Comparison of ENCODE assay signal across 31 cellular contexts in genomic region chr7:18231854-18232253, GRCh38.
"Had no signal": no experiment of that assay in that cellular context is flagged by ENCODE, and none has a peak within 500 bp of the region (broad histone marks: within the 10 kb centered on the region; RNA-seq: fewer than 3 reads in every experiment).

No MANE protein-coding gene starts in this region.

- H3K4me3 ChIP-seq: ascending aorta, cardiac muscle cell had no signal

- H3K4me1 ChIP-seq: ascending aorta had no signal

- H3K27ac ChIP-seq: ascending aorta, cardiac muscle cell, VCaP had no signal

- ATAC-seq: activated CD8-positive, alpha-beta T cell treated with anti-CD3 and anti-CD28 coated beads for 36 hours; activated naive CD8-positive, alpha-beta T cell treated with anti-CD3 and anti-CD28 coated beads, Interleukin-2, amount 50 U/mL, for 24 hours; activated T-cell treated with anti-CD3 and anti-CD28 coated beads, Interleukin-2, amount 50 U/mL, for 4 hours; activated T-cell treated with anti-CD3 and anti-CD28 coated beads, Interleukin-2, amount 50 U/mL, for 72 hours; activated T-helper 17 cell treated with anti-CD3 and anti-CD28 coated beads, Interleukin-2, amount 50 U/mL, for 72 hours had no signal

- FAIRE-seq: bronchial epithelial cell, TTC549 had no signal

- H3K27me3 ChIP-seq: ascending aorta, cardiac muscle cell had no signal

- DNase-seq: activated B cell treated with CpG ODN at 0.5 μM for 24 hours; activated CD4-positive, alpha-beta memory T cell treated with anti-CD3 and anti-CD28 coated beads for 36 hours; activated CD4-positive, alpha-beta T cell treated with anti-CD3 and anti-CD28 coated beads for 4 hours; activated CD4-positive, alpha-beta T cell treated with anti-CD3 and anti-CD28 coated beads, Interleukin-2, amount 10 ng/mL, durations not matched to agents 24 days and 14 days; activated CD4-positive, alpha-beta T cell treated with anti-CD3 and anti-CD28 coated beads, Interleukin-2, amount 50 U/mL, for 1 hour; activated CD4-positive, alpha-beta T cell treated with anti-CD3 and anti-CD28 coated beads, Interleukin-2, amount 50 U/mL, for 4 hours; activated CD4-positive, CD25-positive, alpha-beta regulatory T cell treated with anti-CD3 and anti-CD28 coated beads, Interleukin-2, amount 50 U/mL, for 72 hours; activated CD8-positive, alpha-beta memory T cell treated with anti-CD3 and anti-CD28 coated beads, Interleukin-2, amount 50 U/mL, for 4 hours; activated CD8-positive, alpha-beta T cell treated with anti-CD3 and anti-CD28 coated beads for 36 hours; activated effector memory CD4-positive, alpha-beta T cell treated with anti-CD3 and anti-CD28 coated beads, Interleukin-2, amount 50 U/mL, for 16 hours; activated naive CD4-positive, alpha-beta T cell treated with anti-CD3 and anti-CD28 coated beads, Interleukin-2, amount 10 ng/mL, durations not matched to agents 7 days and 5 days; activated naive CD4-positive, alpha-beta T cell treated with Interleukin-2 at 50 U/mL for 16 hours; activated naive CD8-positive, alpha-beta T cell treated with anti-CD3 and anti-CD28 coated beads, Interleukin-2, amount 10 ng/mL, durations not matched to agents 7 days and 5 days; activated naive CD8-positive, alpha-beta T cell treated with anti-CD3 and anti-CD28 coated beads, Interleukin-2, amount 50 U/mL, for 24 hours; activated T-cell treated with anti-CD3 and anti-CD28 coated beads for 4 hours; activated T-cell treated with anti-CD3 and anti-CD28 coated beads, Interleukin-2, amount 50 U/mL, for 1 hour; activated T-cell treated with anti-CD3 and anti-CD28 coated beads, Interleukin-2, amount 50 U/mL, for 4 hours; activated T-cell treated with anti-CD3 and anti-CD28 coated beads, Interleukin-2, amount 50 U/mL, for 72 hours; amygdala; anterior cingulate cortex; caudate nucleus; cerebellar nuclear complex; T-helper 1 cell; T-helper 2 cell; T-helper 9 cell had no signal

- H3K36me3 ChIP-seq: ascending aorta, cardiac muscle cell had no signal

- H3K9me3 ChIP-seq: ascending aorta had no signal
